Comparison of ENCODE assay signal across 8 cellular contexts in the genomic region with DNA sequence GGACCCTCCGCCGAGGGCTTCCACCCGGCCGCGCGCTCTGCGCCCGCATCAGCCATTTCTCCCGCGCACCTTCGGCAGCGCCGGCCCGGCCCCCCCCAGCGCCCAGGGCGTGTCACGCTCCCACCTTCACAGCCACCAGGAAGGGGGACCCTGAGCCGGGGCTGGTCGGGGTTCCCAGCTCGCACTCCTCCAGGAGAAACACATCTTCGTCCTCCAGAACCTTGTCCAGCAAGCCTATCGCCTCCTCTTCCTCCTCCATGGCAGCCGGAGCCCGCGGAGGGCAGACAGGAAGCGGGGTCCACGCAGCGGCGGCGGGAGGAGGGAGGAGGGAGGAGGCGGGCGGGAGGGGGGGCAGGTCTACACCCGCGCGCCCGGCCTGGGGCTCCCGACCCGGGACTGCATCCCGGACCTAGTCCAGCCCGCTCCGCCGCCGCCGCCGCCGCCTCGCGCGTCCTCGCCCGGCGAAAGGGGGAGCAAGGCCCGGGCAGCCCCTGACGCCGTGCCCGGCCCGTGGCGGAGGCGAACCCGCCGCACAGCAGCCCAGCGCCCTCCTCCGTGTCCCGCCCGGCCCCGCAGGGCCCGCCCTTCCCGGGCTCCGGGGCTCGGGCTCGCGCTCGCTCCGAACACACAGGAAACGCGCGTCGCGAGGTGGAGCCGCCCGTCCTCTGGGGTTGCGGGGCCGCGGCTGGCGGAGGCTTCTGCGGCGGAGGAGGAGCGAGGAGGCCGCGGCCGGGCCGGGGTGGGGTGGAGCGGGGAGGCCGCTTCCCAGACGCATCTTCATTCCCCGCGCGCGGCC.
DNase-seq lines count a peak whose midpoint lies in the region; ATAC-seq and TF ChIP-seq lines count a peak whose summit lies in the region.

No MANE protein-coding gene starts in this region.

- H3K27ac ChIP-seq in Peyer's patch (peak overlapping the region; percentile 82 to 97 (median 91)), parathyroid adenoma (peak overlapping the region; percentile 84), vagina (peak overlapping the region; percentile 90)

- H3K4me1 ChIP-seq in BE2C, result peaks cover 10% of the 10 kb centered on the region; the same call in 1 of the 2 replicates
- H3K4me1 ChIP-seq in Peyer's patch, result peaks cover 9 to 65% (median 13%) of the 10 kb centered on the region in 4 donors
- peaks cover 12% of the 10 kb centered on the region for H3K4me1 ChIP-seq in parathyroid adenoma
- peaks cover 62% of the 10 kb centered on the region for H3K4me1 ChIP-seq in vagina

- H3K36me3 ChIP-seq in BE2C (no peaks in the 10 kb centered on the region), Peyer's patch (peaks cover 0 to 4% (median 0%) of the 10 kb centered on the region in 3 donors), parathyroid adenoma (ENCODE audit: control insufficient read depth, insufficient read depth, low read length) (no peaks in the 10 kb centered on the region), vagina (no peaks in the 10 kb centered on the region)

- H3K9me3 ChIP-seq in BE2C (no peaks in the 10 kb centered on the region), Peyer's patch (no peaks in the 10 kb centered on the region), parathyroid adenoma (ENCODE audit: control insufficient read depth, low read length) (no peaks in the 10 kb centered on the region), vagina (no peaks in the 10 kb centered on the region)

- TF ChIP-seq POLR2A in Peyer's patch (IDR thresholded peaks at IDR 0.05) (peak; percentile 65 to 76), vagina (IDR thresholded peaks at IDR 0.05) (peak in 1 of 2 donors; percentile 19)

- peak; percentile 34 for DNase-seq in BE2C
- DNase-seq in Peyer's patch, result peak; percentile 61 to 86 (median 80)
- DNase-seq in activated gamma-delta T cell treated with Interleukin-2 at 50 U/mL for 16 hours, result peak; percentile 59
- DNase-seq in glomerular visceral epithelial cell (ENCODE audit: extremely low spot score), result peak; percentile 53
- peak in 1 of 2 donors; percentile 87 for DNase-seq in vagina (ENCODE audit: extremely low spot score in 2 of 2)
- no peak for DNase-seq in NCI-H1436 treated with DMSO at 0.1 percent for 48 hours (lab: John Stamatoyannopoulos, UW)

- peak overlapping the region; percentile 99 for H2AFZ ChIP-seq in parathyroid adenoma

- H3K4me2 ChIP-seq in parathyroid adenoma (ENCODE audit: low read length), result peak overlapping the region; percentile 91

- peak overlapping the region; percentile 87 for H3K9ac ChIP-seq in parathyroid adenoma

- intact Hi-C loops in vagina (cut with DNase I), result no loop called here

- H3K79me2 ChIP-seq in parathyroid adenoma, result peaks cover 6% of the 10 kb centered on the region

- no peaks in the 10 kb centered on the region for H3K27me3 ChIP-seq in BE2C
- no peaks in the 10 kb centered on the region for H3K27me3 ChIP-seq in Peyer's patch
- H3K27me3 ChIP-seq in parathyroid adenoma (ENCODE audit: control insufficient read depth, insufficient read depth, low read length), result no peaks in the 10 kb centered on the region
- no peaks in the 10 kb centered on the region for H3K27me3 ChIP-seq in vagina

- TF ChIP-seq CTCF in BE2C (IDR thresholded peaks at IDR 0.05; ENCODE audit: low read depth, low read length) (no peak), Peyer's patch (IDR thresholded peaks at IDR 0.05) (peak in 1 of 6 experiments; percentile 0), parathyroid adenoma (IDR thresholded peaks at IDR 0.05) (no peak), vagina (IDR thresholded peaks at IDR 0.05) (no peak)

- peak overlapping the region; percentile 61 for H3K4me3 ChIP-seq in BE2C (ENCODE audit: low read depth, low read length)
- H3K4me3 ChIP-seq in Peyer's patch, result peak overlapping the region; percentile 71 to 94 (median 83)
- peak overlapping the region; percentile 66 for H3K4me3 ChIP-seq in parathyroid adenoma (ENCODE audit: low read depth, low read length)
- H3K4me3 ChIP-seq in vagina, result peak overlapping the region; percentile 65 to 69

- ATAC-seq in GM21737 (IDR thresholded peaks at IDR 0.05; ENCODE audit: unreplicated experiment), result peak; percentile 41
